11 cellular contexts compared by ENCODE assay signal in genomic region chr7:45007571-45008328, GRCh38. TPM values are rescaled to one million over a fixed set of nuclear protein-coding genes. Genes with fewer than 3 reads are reported as not detected.
DNase-seq lines count a peak whose midpoint lies in the region; ATAC-seq and TF ChIP-seq lines count a peak whose summit lies in the region.
"Had no signal": no experiment of that assay in that cellular context is flagged by ENCODE, and none has a peak within 500 bp of the region (broad histone marks: within the 10 kb centered on the region; RNA-seq: fewer than 3 reads in every experiment).

No MANE protein-coding gene starts in this region.

- in situ Hi-C loops in brain microvascular endothelial cell (cut with HindIII; ENCODE audit: low pct_ligation_motif_present, low sequenced_read_pairs) = no loop called here

- H3K27ac Mint-ChIP-seq in activated CD8-positive, alpha-beta memory T cell treated with anti-CD3 and anti-CD28 coated beads, Interleukin-2, amount 10 ng/mL, durations not matched to agents 7 days and 5 days = peak overlapping the region; percentile 86
- H3K27ac Mint-ChIP-seq in T-helper 2 cell treated with Interferon-gamma antibody and Interleukin-4, amounts not matched to agents 5 μg/mL and 100 μg/mL, for 36 hours = peak overlapping the region; percentile 39

- CTCF ChIA-PET in activated CD8-positive, alpha-beta memory T cell treated with anti-CD3 and anti-CD28 coated beads, Interleukin-2, amount 10 ng/mL, durations not matched to agents 7 days and 5 days (lab: Charles Lee) = interaction anchor here (1.1 kb wide), 1 partner anchor 34 kb away, joined by 6 read pairs; no protein-coding TSS in a partner anchor

- H3K9me3 Mint-ChIP-seq in activated CD8-positive, alpha-beta memory T cell treated with anti-CD3 and anti-CD28 coated beads, Interleukin-2, amount 10 ng/mL, durations not matched to agents 7 days and 5 days (ENCODE audit: low read depth) = no peaks in the 10 kb centered on the region
- no peaks in the 10 kb centered on the region for H3K9me3 Mint-ChIP-seq in T-helper 2 cell treated with Interferon-gamma antibody and Interleukin-4, amounts not matched to agents 5 μg/mL and 100 μg/mL, for 36 hours

- TF ChIP-seq CTCF in brain microvascular endothelial cell (IDR thresholded peaks at IDR 0.05; ENCODE audit: low read depth, low read length, missing control alignments) = no peak

- H3K36me3 ChIP-seq in brain microvascular endothelial cell (replicated peaks) = no peaks in the 10 kb centered on the region

- intact Hi-C loops in posterior vena cava (cut with DNase I) = loop anchor here in 1 of 2 donors (10.0 kb wide), 1 partner anchor 107 kb away; the partner anchor contains the start of gene TBRG4

- H3K36me3 Mint-ChIP-seq in activated CD8-positive, alpha-beta memory T cell treated with anti-CD3 and anti-CD28 coated beads, Interleukin-2, amount 10 ng/mL, durations not matched to agents 7 days and 5 days = peaks cover 41% of the 10 kb centered on the region
- H3K36me3 Mint-ChIP-seq in T-helper 2 cell treated with Interferon-gamma antibody and Interleukin-4, amounts not matched to agents 5 μg/mL and 100 μg/mL, for 36 hours (ENCODE audit: low read depth) = peaks cover 43% of the 10 kb centered on the region

- H3K4me3 ChIP-seq in brain microvascular endothelial cell (ENCODE audit: low read depth, low read length) = no peak overlapping the region

- H3K4me3 Mint-ChIP-seq in activated CD8-positive, alpha-beta memory T cell treated with anti-CD3 and anti-CD28 coated beads, Interleukin-2, amount 10 ng/mL, durations not matched to agents 7 days and 5 days = peak overlapping the region; percentile 39
- H3K4me3 Mint-ChIP-seq in T-helper 2 cell treated with Interferon-gamma antibody and Interleukin-4, amounts not matched to agents 5 μg/mL and 100 μg/mL, for 36 hours = no peak overlapping the region

- H3K4me1 Mint-ChIP-seq in activated CD8-positive, alpha-beta memory T cell treated with anti-CD3 and anti-CD28 coated beads, Interleukin-2, amount 10 ng/mL, durations not matched to agents 7 days and 5 days = peaks cover 54% of the 10 kb centered on the region
- peaks cover 38% of the 10 kb centered on the region for H3K4me1 Mint-ChIP-seq in T-helper 2 cell treated with Interferon-gamma antibody and Interleukin-4, amounts not matched to agents 5 μg/mL and 100 μg/mL, for 36 hours (ENCODE audit: low read depth)

- peak; percentile 56 for ATAC-seq in activated CD8-positive, alpha-beta memory T cell treated with anti-CD3 and anti-CD28 coated beads, Interleukin-2, amount 10 ng/mL, durations not matched to agents 7 days and 5 days
- peak; percentile 56 for ATAC-seq in HG02884 (IDR thresholded peaks at IDR 0.05; ENCODE audit: unreplicated experiment)
- ATAC-seq in GM21737 (IDR thresholded peaks at IDR 0.05; ENCODE audit: unreplicated experiment) = no peak
- ATAC-seq: SK-N-SH treated with all-trans-retinoic acid at 6 μM for 48 hours had no signal

- no peaks in the 10 kb centered on the region for H3K27me3 ChIP-seq in brain microvascular endothelial cell (replicated peaks)

- no peaks in the 10 kb centered on the region for H3K27me3 Mint-ChIP-seq in activated CD8-positive, alpha-beta memory T cell treated with anti-CD3 and anti-CD28 coated beads, Interleukin-2, amount 10 ng/mL, durations not matched to agents 7 days and 5 days
- H3K27me3 Mint-ChIP-seq in T-helper 2 cell treated with Interferon-gamma antibody and Interleukin-4, amounts not matched to agents 5 μg/mL and 100 μg/mL, for 36 hours (ENCODE audit: low read depth) = no peaks in the 10 kb centered on the region

- DNase-seq in activated CD8-positive, alpha-beta memory T cell treated with anti-CD3 and anti-CD28 coated beads, Interleukin-2, amount 10 ng/mL, durations not matched to agents 7 days and 5 days = peak; percentile 70
- DNase-seq in activated CD8-positive, alpha-beta memory T cell treated with anti-CD3 and anti-CD28 coated beads for 24 hours = no peak
- DNase-seq in T-helper 2 cell treated with Interferon-gamma antibody and Interleukin-4, amounts not matched to agents 5 μg/mL and 100 μg/mL, for 36 hours (ENCODE audit: low spot score) = no peak
- no peak for DNase-seq in substantia nigra (lab: John Stamatoyannopoulos, UW)
- no peak for DNase-seq in posterior vena cava (ENCODE audit: low spot score)
- DNase-seq in brain microvascular endothelial cell = no peak
- DNase-seq: ACHN, activated gamma-delta T cell treated with Interleukin-2 at 50 U/mL for 16 hours had no signal

- H3K27ac ChIP-seq in substantia nigra (ENCODE audit: low read depth, low read length, poor library complexity, severe bottlenecking) (peak overlapping the region; percentile 92), brain microvascular endothelial cell (no peak overlapping the region)

RNA-seq across cellular contexts. Expression of gene CCM2, which starts 7.7 kb away (rescaled TPM):
- 100 to 1,000 TPM in 1 of 2 experiments, 10 to 100 TPM in 1; 87.5 to 113 TPM for total RNA-seq in activated CD8-positive, alpha-beta memory T cell treated with anti-CD3 and anti-CD28 coated beads, Interleukin-2, amount 10 ng/mL, durations not matched to agents 7 days and 5 days
- total RNA-seq in posterior vena cava = 10 to 100 TPM; 31.8 to 36.9 TPM

RNA-seq across cellular contexts. Expression of gene MYO1G, which starts 28.9 kb away (rescaled TPM):
- 100 to 1,000 TPM; 502 to 567 TPM for total RNA-seq in activated CD8-positive, alpha-beta memory T cell treated with anti-CD3 and anti-CD28 coated beads, Interleukin-2, amount 10 ng/mL, durations not matched to agents 7 days and 5 days
- 1 to 10 TPM; 4.9 to 6.3 TPM for total RNA-seq in posterior vena cava

Comparison
In these comparisons a context has a peak if more than half of its experiments do, and no peak if none do; other contexts are left out.
1. RNA of gene MYO1G, which starts 28.9 kb away (total RNA-seq): 502 to 567 TPM in activated CD8-positive, alpha-beta memory T cell treated with anti-CD3 and anti-CD28 coated beads, Interleukin-2, amount 10 ng/mL, durations not matched to agents 7 days and 5 days; 4.9 to 6.3 TPM in posterior vena cava; every median in the first group is over 10 times any median in the second.